ENCODE assay signal across 8 cellular contexts in the genomic region with DNA sequence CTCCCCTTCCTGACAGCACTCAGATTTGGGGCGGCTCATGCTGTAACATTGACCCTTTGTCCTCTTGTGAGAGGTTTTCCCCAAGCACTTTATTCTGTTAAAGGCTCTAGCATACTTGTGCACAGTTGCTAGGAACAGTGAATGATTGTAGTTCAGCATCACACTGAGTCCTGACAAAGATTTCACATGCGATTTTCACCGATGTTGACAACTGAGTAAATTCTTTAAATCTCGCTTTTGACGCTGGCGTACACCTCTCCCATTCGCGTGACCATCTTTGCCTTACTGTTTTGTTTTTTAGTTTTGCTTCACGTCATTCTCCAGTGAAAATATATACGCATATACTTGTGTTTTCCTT. TPM values are rescaled to one million over a fixed set of nuclear protein-coding genes. Genes with fewer than 3 reads are reported as not detected.
DNase-seq lines count a peak whose midpoint lies in the region; ATAC-seq and TF ChIP-seq lines count a peak whose summit lies in the region.

No MANE protein-coding gene starts in this region.

- no peaks in the 10 kb centered on the region for H3K9me3 ChIP-seq in liver (ENCODE audit: control insufficient read depth in 4 of 4, low read length in 3 of 4)
- no peaks in the 10 kb centered on the region for H3K9me3 ChIP-seq in aorta (ENCODE audit: control insufficient read depth, low read length)

- H3K9ac ChIP-seq in liver (ENCODE audit: low read depth in 1 of 2, low read length in 2 of 2): peak overlapping the region; percentile 83 to 95

- H3K4me3 ChIP-seq in liver (ENCODE audit: low read depth in 1 of 3, low read length in 3 of 3): peak overlapping the region; percentile 85 to 98 (median 87)
- H3K4me3 ChIP-seq in aorta (ENCODE audit: low read length in 2 of 2): peak overlapping the region; percentile 46 to 93

- H3K27ac ChIP-seq in liver (ENCODE audit: low read depth in 1 of 2, low read length in 2 of 2) (peak overlapping the region; percentile 98 to 99), aorta (ENCODE audit: low read depth in 1 of 2, low read length in 2 of 2) (peak overlapping the region; percentile 91 to 98)

- intact Hi-C loops in Right ventricle myocardium inferior (cut with DNase I) (loop anchor here (10.0 kb wide), 1 partner anchor 305 kb away; the partner anchor contains the start of gene JAK2), left cardiac atrium (cut with DNase I) (loop anchor here in 1 of 2 donors (5.0 kb wide), 1 partner anchor 62 kb away; the partner anchor contains the start of gene AK3), aorta (cut with DNase I) (no loop called here)

- H3K4me1 ChIP-seq in liver (ENCODE audit: control insufficient read depth in 4 of 4, insufficient read depth in 4 of 4, low read length in 3 of 4) (peaks cover 4 to 22% (median 7%) of the 10 kb centered on the region in 4 donors), aorta (ENCODE audit: control insufficient read depth in 1 of 2, insufficient read depth in 2 of 2, low read length in 2 of 2) (peaks cover 0 to 3% of the 10 kb centered on the region in 2 donors)

- DNase-seq in Right ventricle myocardium inferior (ENCODE audit: missing footprints) (no peak), left cardiac atrium (no peak), astrocyte of the hippocampus (ENCODE audit: low read depth, low spot score) (peak; percentile 38), aorta (no peak), ureter (ENCODE audit: low spot score) (no peak)
- no peak for DNase-seq in NK-92 treated with Interleukin-12 subunit alpha and Interleukin-12 subunit beta, amount 100 ng/mL, for 24 hours (lab: John Stamatoyannopoulos, UW)

- no peak for TF ChIP-seq RAD21 in liver (IDR thresholded peaks at IDR 0.05)

- TF ChIP-seq CTCF in liver (IDR thresholded peaks at IDR 0.05; ENCODE audit: low read depth, low read length, missing input control): no peak

- peak; percentile 10 for ATAC-seq in Right ventricle myocardium inferior
- no peak for ATAC-seq in left cardiac atrium
- peak; percentile 37 for ATAC-seq in aorta (ENCODE audit: low FRiP score)
- ATAC-seq in HG02981 (IDR thresholded peaks at IDR 0.05; ENCODE audit: unreplicated experiment): no peak

- H3K36me3 ChIP-seq in liver (ENCODE audit: control insufficient read depth in 4 of 4, insufficient read depth in 3 of 4, low read depth in 1 of 4, low read length in 3 of 4) (peaks cover 0 to 8% (median 4%) of the 10 kb centered on the region in 4 donors), aorta (ENCODE audit: control insufficient read depth in 1 of 2, insufficient read depth in 2 of 2, low read length in 1 of 2) (peaks cover 0 to 5% of the 10 kb centered on the region in 2 donors)

- 2% methylated on average over 10 of the region's 10 CpGs for WGBS in liver
- WGBS in aorta, 2 donors: 0 to 1% methylated on average over 10 of the region's 10 CpGs

- H3K27me3 ChIP-seq in liver (ENCODE audit: control insufficient read depth in 4 of 4, insufficient read depth in 4 of 4, low read length in 3 of 4) (no peaks in the 10 kb centered on the region), aorta (ENCODE audit: control insufficient read depth in 1 of 2, insufficient read depth in 2 of 2, low read length in 1 of 2) (no peaks in the 10 kb centered on the region)

TF ChIP-seq in liver, 16 proteins besides CTCF, POLR2A, EP300 and RAD21:
- TF ChIP-seq HNF4G (IDR thresholded peaks at IDR 0.05) (no peak), YY1 (IDR thresholded peaks at IDR 0.05) (no peak), HNF4A (conservative IDR thresholded peaks at IDR 0.05) (peak; percentile 24 to 35), REST (IDR thresholded peaks at IDR 0.05) (no peak), SP1 (IDR thresholded peaks at IDR 0.05) (no peak)
- TF ChIP-seq, protein P1, sequence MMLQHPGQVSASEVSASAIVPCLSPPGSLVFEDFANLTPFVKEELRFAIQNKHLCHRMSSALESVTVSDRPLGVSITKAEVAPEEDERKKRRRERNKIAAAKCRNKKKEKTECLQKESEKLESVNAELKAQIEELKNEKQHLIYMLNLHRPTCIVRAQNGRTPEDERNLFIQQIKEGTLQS (IDR thresholded peaks at IDR 0.05): no peak
- TF ChIP-seq, protein P2, sequence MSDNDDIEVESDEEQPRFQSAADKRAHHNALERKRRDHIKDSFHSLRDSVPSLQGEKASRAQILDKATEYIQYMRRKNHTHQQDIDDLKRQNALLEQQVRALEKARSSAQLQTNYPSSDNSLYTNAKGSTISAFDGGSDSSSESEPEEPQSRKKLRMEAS (IDR thresholded peaks at IDR 0.05): no peak

RNA-seq across cellular contexts. Expression of gene CDC37L1, which starts 0.8 kb away (rescaled TPM):
- total RNA-seq in Right ventricle myocardium inferior (42.1 TPM), left cardiac atrium (10 to 100 TPM; 32.5 to 41.6 TPM), liver (10 to 100 TPM; 11.3 to 32.8 TPM), aorta (10 to 100 TPM; 19.5 to 26.3 TPM), ureter (18.3 TPM)
- polyA plus RNA-seq in liver (10 to 100 TPM; 15.9 to 22.8 TPM), aorta (10 to 100 TPM; 17.8 to 19.9 TPM)

RNA-seq across cellular contexts. Expression of gene SPATA6L, which starts 13.9 kb away (rescaled TPM):
- 0.38 TPM for total RNA-seq in Right ventricle myocardium inferior
- total RNA-seq in left cardiac atrium: 1 to 10 TPM in 1 of 2 donors, under 1 TPM in 1; 0.56 to 1.3 TPM
- total RNA-seq in liver: 1 to 10 TPM; 1.6 to 6.2 TPM
- polyA plus RNA-seq in liver: 1 to 10 TPM; 1.8 to 2.7 TPM
- total RNA-seq in aorta: 1 to 10 TPM; 3.8 to 6.7 TPM
- 1 to 10 TPM; 1.0 to 1.9 TPM for polyA plus RNA-seq in aorta
- 23.1 TPM for total RNA-seq in ureter

RNA-seq across cellular contexts. Expression of gene PLPP6, which starts 18.1 kb away (rescaled TPM):
- total RNA-seq in Right ventricle myocardium inferior: 2.3 TPM
- 1 to 10 TPM; 3.1 to 3.4 TPM for total RNA-seq in left cardiac atrium
- 10 to 100 TPM; 11.7 to 11.8 TPM for total RNA-seq in liver
- 10 to 100 TPM in 1 of 2 donors, 1 to 10 TPM in 1; 9.5 to 10.6 TPM for polyA plus RNA-seq in liver
- 1 to 10 TPM; 4.5 to 4.8 TPM for total RNA-seq in aorta
- 1 to 10 TPM; 1.5 to 4.7 TPM for polyA plus RNA-seq in aorta
- 11.4 TPM for total RNA-seq in ureter

Comparison
In these comparisons a context has a peak if more than half of its experiments do, and no peak if none do; other contexts are left out.
1. ATAC-seq: peak in Right ventricle myocardium inferior (single experiment) and aorta (single experiment); none in left cardiac atrium (0 of 2) and HG02981 (single experiment).